ENCODE assay signal across 22 cellular contexts in the genomic region with DNA sequence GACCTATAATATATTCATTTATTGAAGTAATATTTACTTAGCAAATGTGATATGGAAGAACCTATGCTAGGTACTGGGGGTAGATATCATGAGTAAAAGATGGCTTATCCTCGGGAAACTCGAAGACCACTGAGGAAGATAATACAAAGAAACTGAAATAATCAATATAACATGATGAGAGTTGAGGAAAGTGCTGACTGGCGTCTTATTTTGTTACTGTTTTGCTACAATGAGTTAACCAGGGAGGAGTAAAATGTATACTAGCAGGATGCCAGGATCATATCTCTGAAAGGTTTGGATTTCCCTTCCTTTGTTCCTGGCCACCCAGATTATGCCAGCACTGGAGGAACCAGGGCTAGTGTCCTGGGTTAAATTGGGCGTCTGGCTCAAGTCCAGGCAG.
"Had no signal": no experiment of that assay in that cellular context is flagged by ENCODE, and none has a peak within 500 bp of the region (broad histone marks: within the 10 kb centered on the region; RNA-seq: fewer than 3 reads in every experiment).

No MANE protein-coding gene starts in this region.

- H3K9me3 ChIP-seq: esophagus muscularis mucosa, heart right ventricle, left lung, lower lobe of right lung, mucosa of descending colon had no signal

- FAIRE-seq: colon, endothelial cell of umbilical vein, frontal cortex, islet of Langerhans, keratinocyte had no signal

- DNase-seq: dermis blood vessel endothelial cell; dorsolateral prefrontal cortex; effector CD4-positive, alpha-beta T cell; effector memory CD4-positive, alpha-beta T cell; foreskin keratinocyte; glutamatergic neuron; head of caudate nucleus; heart right ventricle; hippocampal formation; left cardiac atrium; left lung; left ventricle myocardium superior; lower lobe of right lung; mesenchymal stem cell; mucosa of descending colon had no signal

- H3K36me3 ChIP-seq: esophagus muscularis mucosa, heart right ventricle, left lung, lower lobe of right lung had no signal

- H3K4me1 ChIP-seq: esophagus muscularis mucosa, foreskin keratinocyte, left lung had no signal

- H3K4me3 ChIP-seq: coronary artery, dorsolateral prefrontal cortex, esophagus muscularis mucosa, heart right ventricle, left lung, lower lobe of right lung, mucosa of descending colon had no signal

- H3K27ac ChIP-seq: coronary artery, dorsolateral prefrontal cortex, esophagus muscularis mucosa, foreskin keratinocyte, heart right ventricle, left lung, lower lobe of right lung had no signal

- H3K27me3 ChIP-seq: esophagus muscularis mucosa, left lung had no signal

- ATAC-seq: foreskin keratinocyte, heart right ventricle, left cardiac atrium, left lung, left ventricle myocardium superior, lower lobe of right lung, mucosa of descending colon had no signal
